Comparison of ENCODE assay signal across 33 cellular contexts in genomic region chr13:23367907-23368306, GRCh38.
"Had no signal": no experiment of that assay in that cellular context is flagged by ENCODE, and none has a peak within 500 bp of the region (broad histone marks: within the 10 kb centered on the region; RNA-seq: fewer than 3 reads in every experiment).

No MANE protein-coding gene starts in this region.

- H3K4me1 ChIP-seq: body of pancreas, breast epithelium had no signal

- ATAC-seq: activated naive CD4-positive, alpha-beta T cell treated with anti-CD3 and anti-CD28 coated beads, Interleukin-2, amount 50 U/mL, for 72 hours; activated naive CD8-positive, alpha-beta T cell treated with anti-CD3 and anti-CD28 coated beads, Interleukin-2, amount 50 U/mL, for 24 hours; activated T-cell treated with anti-CD3 and anti-CD28 coated beads, Interleukin-2, amount 50 U/mL, for 4 hours; activated T-cell treated with anti-CD3 and anti-CD28 coated beads, Interleukin-2, amount 50 U/mL, for 72 hours; activated T-helper 17 cell treated with anti-CD3 and anti-CD28 coated beads, Interleukin-2, amount 50 U/mL, for 72 hours; body of pancreas had no signal

- H3K27ac ChIP-seq: adrenal gland, ascending aorta, body of pancreas, brain microvascular endothelial cell, breast epithelium, cardiac muscle cell had no signal

- DNase-seq: activated effector memory CD4-positive, alpha-beta T cell treated with anti-CD3 and anti-CD28 coated beads, Interleukin-2, amount 50 U/mL, for 16 hours; activated effector memory CD4-positive, alpha-beta T cell treated with Interleukin-2 at 50 U/mL for 16 hours; activated gamma-delta T cell; activated gamma-delta T cell treated with Interleukin-2 at 50 U/mL for 16 hours; activated naive CD4-positive, alpha-beta T cell; activated naive CD4-positive, alpha-beta T cell treated with anti-CD3 and anti-CD28 coated beads for 36 hours; activated naive CD4-positive, alpha-beta T cell treated with anti-CD3 and anti-CD28 coated beads, Interleukin-2, amount 10 ng/mL, durations not matched to agents 7 days and 5 days; activated naive CD4-positive, alpha-beta T cell treated with anti-CD3 and anti-CD28 coated beads, Interleukin-2, amount 50 U/mL, for 16 hours; activated naive CD4-positive, alpha-beta T cell treated with Interleukin-2 at 50 U/mL for 16 hours; activated naive CD8-positive, alpha-beta T cell treated with anti-CD3 and anti-CD28 coated beads for 36 hours; activated naive CD8-positive, alpha-beta T cell treated with anti-CD3 and anti-CD28 coated beads, Interleukin-2, amount 10 ng/mL, durations not matched to agents 7 days and 5 days; activated naive CD8-positive, alpha-beta T cell treated with anti-CD3 and anti-CD28 coated beads, Interleukin-2, amount 50 U/mL, for 24 hours; activated T-cell treated with anti-CD3 and anti-CD28 coated beads for 4 hours; activated T-cell treated with anti-CD3 and anti-CD28 coated beads, Interleukin-2, amount 50 U/mL, for 1 hour; activated T-cell treated with anti-CD3 and anti-CD28 coated beads, Interleukin-2, amount 50 U/mL, for 24 hours; activated T-cell treated with anti-CD3 and anti-CD28 coated beads, Interleukin-2, amount 50 U/mL, for 4 hours; activated T-cell treated with anti-CD3 and anti-CD28 coated beads, Interleukin-2, amount 50 U/mL, for 48 hours; activated T-cell treated with anti-CD3 and anti-CD28 coated beads, Interleukin-2, amount 50 U/mL, for 72 hours; adrenal gland; amniotic stem cell; amygdala; anterior cingulate cortex; aorta; body of pancreas; brain microvascular endothelial cell; caudate nucleus; central memory CD4-positive, alpha-beta T cell; cerebellar nuclear complex had no signal

- H3K9me3 ChIP-seq: adrenal gland, ascending aorta, body of pancreas, breast epithelium had no signal

- H3K27me3 ChIP-seq: adrenal gland, ascending aorta, body of pancreas, brain microvascular endothelial cell, breast epithelium, cardiac muscle cell had no signal

- H3K4me3 ChIP-seq: adrenal gland, ascending aorta, body of pancreas, breast epithelium, cardiac muscle cell had no signal
